Comparison of ENCODE assay signal across 1 cellular context in genomic region chr6:128505603-128506002, GRCh38.
TF ChIP-seq lines count a peak whose summit lies in the region.

No MANE protein-coding gene starts in this region.

TF ChIP-seq in HepG2, 621 proteins besides CTCF, POLR2A, EP300 and RAD21 (continues in another document):
- TF ChIP-seq GMEB1 (CRISPR knock-in tag; IDR thresholded peaks at IDR 0.05; ENCODE audit: borderline replicate concordance) (0 out of 2 replicates have a peak, but pooled peaks have one; percentile 30), HNRNPLL (IDR thresholded peaks at IDR 0.05; ENCODE audit: low read depth, low read length, poor library complexity, severe bottlenecking) (no peak), ZNF670 (CRISPR knock-in tag; IDR thresholded peaks at IDR 0.05; ENCODE audit: borderline replicate concordance) (no peak), GATAD2A (CRISPR knock-in tag; IDR thresholded peaks at IDR 0.05) (peak; percentile 93), SMAD3 (CRISPR knock-in tag; IDR thresholded peaks at IDR 0.05) (0 out of 2 replicates have a peak, but pooled peaks have one; percentile 28), POLR2AphosphoS2 (IDR thresholded peaks at IDR 0.05; ENCODE audit: low read depth, low read length) (no peak), ZNF263 (CRISPR knock-in tag; IDR thresholded peaks at IDR 0.05) (no peak), MEIS2 (CRISPR knock-in tag; IDR thresholded peaks at IDR 0.05) (peak; percentile 39; the same call in 1 of the 2 replicates), ZSCAN5A (CRISPR knock-in tag; IDR thresholded peaks at IDR 0.05; ENCODE audit: borderline replicate concordance) (no peak), ZBTB20 (CRISPR knock-in tag; IDR thresholded peaks at IDR 0.05; ENCODE audit: borderline replicate concordance, low read depth) (no peak), TBX2 (CRISPR knock-in tag; IDR thresholded peaks at IDR 0.05; ENCODE audit: borderline replicate concordance) (peak; percentile 60; the same call in 1 of the 2 replicates), USF2 (IDR thresholded peaks at IDR 0.05; ENCODE audit: low read depth, low read length) (no peak), USF2 (CRISPR knock-in tag; IDR thresholded peaks at IDR 0.05; ENCODE audit: borderline replicate concordance) (no peak), KAT7 (CRISPR knock-in tag; IDR thresholded peaks at IDR 0.05; ENCODE audit: borderline replicate concordance) (peak; percentile 87; the same call in 1 of the 2 replicates), POLR2G (IDR thresholded peaks at IDR 0.05; ENCODE audit: low read depth, low read length) (peak; percentile 71), MIXL1 (CRISPR knock-in tag; IDR thresholded peaks at IDR 0.05) (peak; percentile 83; the same call in 1 of the 2 replicates), ZNF547 (CRISPR knock-in tag; IDR thresholded peaks at IDR 0.05) (0 out of 2 replicates have a peak, but pooled peaks have one; percentile 36), ZNF652 (CRISPR knock-in tag; IDR thresholded peaks at IDR 0.05; ENCODE audit: borderline replicate concordance, low read depth) (0 out of 2 replicates have a peak, but pooled peaks have one; percentile 20), ZHX1 (CRISPR knock-in tag; IDR thresholded peaks at IDR 0.05; ENCODE audit: low read depth) (no peak), ZNF674 (CRISPR knock-in tag; IDR thresholded peaks at IDR 0.05; ENCODE audit: low read depth) (no peak), HNF4G (IDR thresholded peaks at IDR 0.05; ENCODE audit: borderline replicate concordance, low read depth, low read length) (peak; percentile 90), HNF4G (CRISPR knock-in tag; IDR thresholded peaks at IDR 0.05; ENCODE audit: borderline replicate concordance, low read depth) (no peak), ZNF691 (CRISPR knock-in tag; IDR thresholded peaks at IDR 0.05; ENCODE audit: borderline replicate concordance, low read depth) (no peak), ZNF121 (CRISPR knock-in tag; IDR thresholded peaks at IDR 0.05) (no peak), PHF21A (CRISPR knock-in tag; IDR thresholded peaks at IDR 0.05) (peak; percentile 44; the same call in 1 of the 2 replicates), SIN3A (IDR thresholded peaks at IDR 0.05; ENCODE audit: borderline replicate concordance, low read depth, low read length) (peak; percentile 66; the same call in 1 of the 2 replicates)
- TF ChIP-seq, protein P1, sequence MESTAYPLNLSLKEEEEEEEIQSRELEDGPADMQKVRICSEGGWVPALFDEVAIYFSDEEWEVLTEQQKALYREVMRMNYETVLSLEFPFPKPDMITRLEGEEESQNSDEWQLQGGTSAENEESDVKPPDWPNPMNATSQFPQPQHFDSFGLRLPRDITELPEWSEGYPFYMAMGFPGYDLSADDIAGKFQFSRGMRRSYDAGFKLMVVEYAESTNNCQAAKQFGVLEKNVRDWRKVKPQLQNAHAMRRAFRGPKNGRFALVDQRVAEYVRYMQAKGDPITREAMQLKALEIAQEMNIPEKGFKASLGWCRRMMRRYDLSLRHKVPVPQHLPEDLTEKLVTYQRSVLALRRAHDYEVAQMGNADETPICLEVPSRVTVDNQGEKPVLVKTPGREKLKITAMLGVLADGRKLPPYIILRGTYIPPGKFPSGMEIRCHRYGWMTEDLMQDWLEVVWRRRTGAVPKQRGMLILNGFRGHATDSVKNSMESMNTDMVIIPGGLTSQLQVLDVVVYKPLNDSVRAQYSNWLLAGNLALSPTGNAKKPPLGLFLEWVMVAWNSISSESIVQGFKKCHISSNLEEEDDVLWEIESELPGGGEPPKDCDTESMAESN (CRISPR knock-in tag; conservative IDR thresholded peaks at IDR 0.05): 0 out of 2 replicates have a peak, but pooled peaks have one; percentile 37
- TF ChIP-seq, protein P2, sequence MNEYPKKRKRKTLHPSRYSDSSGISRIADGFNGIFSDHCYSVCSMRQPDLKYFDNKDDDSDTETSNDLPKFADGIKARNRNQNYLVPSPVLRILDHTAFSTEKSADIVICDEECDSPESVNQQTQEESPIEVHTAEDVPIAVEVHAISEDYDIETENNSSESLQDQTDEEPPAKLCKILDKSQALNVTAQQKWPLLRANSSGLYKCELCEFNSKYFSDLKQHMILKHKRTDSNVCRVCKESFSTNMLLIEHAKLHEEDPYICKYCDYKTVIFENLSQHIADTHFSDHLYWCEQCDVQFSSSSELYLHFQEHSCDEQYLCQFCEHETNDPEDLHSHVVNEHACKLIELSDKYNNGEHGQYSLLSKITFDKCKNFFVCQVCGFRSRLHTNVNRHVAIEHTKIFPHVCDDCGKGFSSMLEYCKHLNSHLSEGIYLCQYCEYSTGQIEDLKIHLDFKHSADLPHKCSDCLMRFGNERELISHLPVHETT (CRISPR knock-in tag; conservative IDR thresholded peaks at IDR 0.05): no peak
- TF ChIP-seq, protein P3, sequence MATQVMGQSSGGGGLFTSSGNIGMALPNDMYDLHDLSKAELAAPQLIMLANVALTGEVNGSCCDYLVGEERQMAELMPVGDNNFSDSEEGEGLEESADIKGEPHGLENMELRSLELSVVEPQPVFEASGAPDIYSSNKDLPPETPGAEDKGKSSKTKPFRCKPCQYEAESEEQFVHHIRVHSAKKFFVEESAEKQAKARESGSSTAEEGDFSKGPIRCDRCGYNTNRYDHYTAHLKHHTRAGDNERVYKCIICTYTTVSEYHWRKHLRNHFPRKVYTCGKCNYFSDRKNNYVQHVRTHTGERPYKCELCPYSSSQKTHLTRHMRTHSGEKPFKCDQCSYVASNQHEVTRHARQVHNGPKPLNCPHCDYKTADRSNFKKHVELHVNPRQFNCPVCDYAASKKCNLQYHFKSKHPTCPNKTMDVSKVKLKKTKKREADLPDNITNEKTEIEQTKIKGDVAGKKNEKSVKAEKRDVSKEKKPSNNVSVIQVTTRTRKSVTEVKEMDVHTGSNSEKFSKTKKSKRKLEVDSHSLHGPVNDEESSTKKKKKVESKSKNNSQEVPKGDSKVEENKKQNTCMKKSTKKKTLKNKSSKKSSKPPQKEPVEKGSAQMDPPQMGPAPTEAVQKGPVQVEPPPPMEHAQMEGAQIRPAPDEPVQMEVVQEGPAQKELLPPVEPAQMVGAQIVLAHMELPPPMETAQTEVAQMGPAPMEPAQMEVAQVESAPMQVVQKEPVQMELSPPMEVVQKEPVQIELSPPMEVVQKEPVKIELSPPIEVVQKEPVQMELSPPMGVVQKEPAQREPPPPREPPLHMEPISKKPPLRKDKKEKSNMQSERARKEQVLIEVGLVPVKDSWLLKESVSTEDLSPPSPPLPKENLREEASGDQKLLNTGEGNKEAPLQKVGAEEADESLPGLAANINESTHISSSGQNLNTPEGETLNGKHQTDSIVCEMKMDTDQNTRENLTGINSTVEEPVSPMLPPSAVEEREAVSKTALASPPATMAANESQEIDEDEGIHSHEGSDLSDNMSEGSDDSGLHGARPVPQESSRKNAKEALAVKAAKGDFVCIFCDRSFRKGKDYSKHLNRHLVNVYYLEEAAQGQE (IDR thresholded peaks at IDR 0.05; ENCODE audit: borderline replicate concordance in 1 of 2, low read depth in 1 of 2, low read length in 2 of 2): peak in 1 of 2 experiments; percentile 65; a peak in 2 of 4 replicates
- TF ChIP-seq, protein P4, sequence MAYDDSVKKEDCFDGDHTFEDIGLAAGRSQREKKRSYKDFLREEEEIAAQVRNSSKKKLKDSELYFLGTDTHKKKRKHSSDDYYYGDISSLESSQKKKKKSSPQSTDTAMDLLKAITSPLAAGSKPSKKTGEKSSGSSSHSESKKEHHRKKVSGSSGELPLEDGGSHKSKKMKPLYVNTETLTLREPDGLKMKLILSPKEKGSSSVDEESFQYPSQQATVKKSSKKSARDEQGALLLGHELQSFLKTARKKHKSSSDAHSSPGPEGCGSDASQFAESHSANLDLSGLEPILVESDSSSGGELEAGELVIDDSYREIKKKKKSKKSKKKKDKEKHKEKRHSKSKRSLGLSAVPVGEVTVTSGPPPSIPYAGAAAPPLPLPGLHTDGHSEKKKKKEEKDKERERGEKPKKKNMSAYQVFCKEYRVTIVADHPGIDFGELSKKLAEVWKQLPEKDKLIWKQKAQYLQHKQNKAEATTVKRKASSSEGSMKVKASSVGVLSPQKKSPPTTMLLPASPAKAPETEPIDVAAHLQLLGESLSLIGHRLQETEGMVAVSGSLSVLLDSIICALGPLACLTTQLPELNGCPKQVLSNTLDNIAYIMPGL (CRISPR knock-in tag; IDR thresholded peaks at IDR 0.05; ENCODE audit: borderline replicate concordance in 1 of 2, low read depth in 1 of 2): no peak
- TF ChIP-seq, protein P5, sequence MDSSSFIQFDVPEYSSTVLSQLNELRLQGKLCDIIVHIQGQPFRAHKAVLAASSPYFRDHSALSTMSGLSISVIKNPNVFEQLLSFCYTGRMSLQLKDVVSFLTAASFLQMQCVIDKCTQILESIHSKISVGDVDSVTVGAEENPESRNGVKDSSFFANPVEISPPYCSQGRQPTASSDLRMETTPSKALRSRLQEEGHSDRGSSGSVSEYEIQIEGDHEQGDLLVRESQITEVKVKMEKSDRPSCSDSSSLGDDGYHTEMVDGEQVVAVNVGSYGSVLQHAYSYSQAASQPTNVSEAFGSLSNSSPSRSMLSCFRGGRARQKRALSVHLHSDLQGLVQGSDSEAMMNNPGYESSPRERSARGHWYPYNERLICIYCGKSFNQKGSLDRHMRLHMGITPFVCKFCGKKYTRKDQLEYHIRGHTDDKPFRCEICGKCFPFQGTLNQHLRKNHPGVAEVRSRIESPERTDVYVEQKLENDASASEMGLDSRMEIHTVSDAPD (CRISPR knock-in tag; IDR thresholded peaks at IDR 0.05): peak; percentile 65; the same call in 1 of the 2 replicates
- TF ChIP-seq, protein P6, sequence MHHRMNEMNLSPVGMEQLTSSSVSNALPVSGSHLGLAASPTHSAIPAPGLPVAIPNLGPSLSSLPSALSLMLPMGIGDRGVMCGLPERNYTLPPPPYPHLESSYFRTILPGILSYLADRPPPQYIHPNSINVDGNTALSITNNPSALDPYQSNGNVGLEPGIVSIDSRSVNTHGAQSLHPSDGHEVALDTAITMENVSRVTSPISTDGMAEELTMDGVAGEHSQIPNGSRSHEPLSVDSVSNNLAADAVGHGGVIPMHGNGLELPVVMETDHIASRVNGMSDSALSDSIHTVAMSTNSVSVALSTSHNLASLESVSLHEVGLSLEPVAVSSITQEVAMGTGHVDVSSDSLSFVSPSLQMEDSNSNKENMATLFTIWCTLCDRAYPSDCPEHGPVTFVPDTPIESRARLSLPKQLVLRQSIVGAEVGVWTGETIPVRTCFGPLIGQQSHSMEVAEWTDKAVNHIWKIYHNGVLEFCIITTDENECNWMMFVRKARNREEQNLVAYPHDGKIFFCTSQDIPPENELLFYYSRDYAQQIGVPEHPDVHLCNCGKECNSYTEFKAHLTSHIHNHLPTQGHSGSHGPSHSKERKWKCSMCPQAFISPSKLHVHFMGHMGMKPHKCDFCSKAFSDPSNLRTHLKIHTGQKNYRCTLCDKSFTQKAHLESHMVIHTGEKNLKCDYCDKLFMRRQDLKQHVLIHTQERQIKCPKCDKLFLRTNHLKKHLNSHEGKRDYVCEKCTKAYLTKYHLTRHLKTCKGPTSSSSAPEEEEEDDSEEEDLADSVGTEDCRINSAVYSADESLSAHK (CRISPR knock-in tag; IDR thresholded peaks at IDR 0.05; ENCODE audit: borderline replicate concordance): no peak
